8 cellular contexts compared by ENCODE assay signal in genomic region chr19:46404039-46404883, GRCh38. TPM values are rescaled to one million over a fixed set of nuclear protein-coding genes. Genes with fewer than 3 reads are reported as not detected.
A peak's percentile ranks its signal among the peaks of the same experiment; 100 is the strongest.
DNase-seq lines count a peak whose midpoint lies in the region; ATAC-seq and TF ChIP-seq lines count a peak whose summit lies in the region.

No MANE protein-coding gene starts in this region.

- ATAC-seq in GM19395 (IDR thresholded peaks at IDR 0.05; ENCODE audit: unreplicated experiment) (no peak), GM18867 (IDR thresholded peaks at IDR 0.05; ENCODE audit: unreplicated experiment) (no peak)

- WGBS in adrenal gland, 4 donors, result 21 to 29% (median 24%) methylated on average over 23 to 42 of the region's 42 CpGs

- H3K27me3 ChIP-seq in adrenal gland (no peaks in the 10 kb centered on the region), skeletal muscle satellite cell (ENCODE audit: control insufficient read depth, insufficient read depth, low read length) (peaks cover 4% of the 10 kb centered on the region)

- TF ChIP-seq POLR2A in adrenal gland (IDR thresholded peaks at IDR 0.05), result no peak

- H3K27ac ChIP-seq in adrenal gland, result peak overlapping the region in 3 of 5 donors; percentile 62 to 76 (median 74)

- H3K4me3 ChIP-seq in adrenal gland, result peak overlapping the region in 2 of 4 donors; percentile 9 to 53
- H3K4me3 ChIP-seq in iPS-11a (ENCODE audit: low read depth, low read length), result peak overlapping the region; percentile 33
- H3K4me3 ChIP-seq in skeletal muscle satellite cell (ENCODE audit: low read length), result peak overlapping the region; percentile 69

- intact Hi-C loops in adrenal gland (cut with DNase I), result no loop called here

- H3K9me3 ChIP-seq in adrenal gland (replicated peaks in 1 of 3) (no peaks in the 10 kb centered on the region), skeletal muscle satellite cell (replicated peaks; ENCODE audit: low read length) (no peaks in the 10 kb centered on the region)

- DNase-seq in NCI-H748 treated with DMSO at 0.1 percent for 48 hours (lab: John Stamatoyannopoulos, UW) (peak; percentile 41), NCI-H748 (lab: John Stamatoyannopoulos, UW; ENCODE audit: unreplicated experiment) (no peak), adrenal gland (peak in 5 of 7 donors; percentile 47 to 78 (median 61)), NCI-H2029 (lab: John Stamatoyannopoulos, UW) (no peak)

- peak overlapping the region; percentile 71 for H3K9ac ChIP-seq in skeletal muscle satellite cell (ENCODE audit: low read depth, low read length)

- H3K4me1 ChIP-seq in adrenal gland (replicated peaks in 1 of 2) (peaks cover 11 to 22% of the 10 kb centered on the region in 2 donors), skeletal muscle satellite cell (ENCODE audit: control insufficient read depth, insufficient read depth, low read length) (peaks cover 22% of the 10 kb centered on the region)

- no peak for TF ChIP-seq CTCF in adrenal gland (IDR thresholded peaks at IDR 0.05)

- H3K4me2 ChIP-seq in skeletal muscle satellite cell (ENCODE audit: low read length), result peak overlapping the region; percentile 90

- no peaks in the 10 kb centered on the region for H3K36me3 ChIP-seq in adrenal gland (replicated peaks in 1 of 2)
- H3K36me3 ChIP-seq in skeletal muscle satellite cell (ENCODE audit: insufficient read depth, low read length), result no peaks in the 10 kb centered on the region

RNA-seq across cellular contexts. Expression of gene CCDC8, which starts 9.1 kb away (rescaled TPM):
- total RNA-seq in adrenal gland, result 10 to 100 TPM; 24.1 to 74.0 (median 35.0) TPM
- 10 to 100 TPM in 2 of 3 donors, 1 to 10 TPM in 1; 6.3 to 20.5 (median 18.8) TPM for polyA plus RNA-seq in adrenal gland
- 10.3 and 21.3 TPM in 2 replicates for total RNA-seq in skeletal muscle satellite cell (2012; rRNA removed)

RNA-seq across cellular contexts. Expression of gene PNMA8C, which starts 24.5 kb away (rescaled TPM):
- 1 to 10 TPM; 1.5 to 4.4 (median 2.1) TPM for total RNA-seq in adrenal gland
- 1 to 10 TPM in 2 of 3 donors, under 1 TPM in 1; 0.47 to 2.4 (median 1.4) TPM for polyA plus RNA-seq in adrenal gland
- total RNA-seq in skeletal muscle satellite cell (2012; rRNA removed), result under 0.01 TPM in 1 of 2 replicates, not detected in the other

RNA-seq across cellular contexts. Expression of gene PPP5C, which starts 57.4 kb away (rescaled TPM):
- 10 to 100 TPM; 56.3 to 97.6 (median 74.4) TPM for total RNA-seq in adrenal gland
- polyA plus RNA-seq in adrenal gland, result 100 to 1,000 TPM in 1 of 3 donors, 10 to 100 TPM in 2; 42.3 to 135 (median 75.4) TPM
- total RNA-seq in skeletal muscle satellite cell (2012; rRNA removed), result 47.7 and 51.3 TPM in 2 replicates

Comparison
In these comparisons a context has a peak if more than half of its experiments do, and no peak if none do; other contexts are left out.
1. DNase-seq: peak in NCI-H748 treated with DMSO at 0.1 percent for 48 hours (single experiment) and adrenal gland (5 of 7); none in NCI-H748 (single experiment) and NCI-H2029 (single experiment).